24 cellular contexts compared by ENCODE assay signal in the genomic region with DNA sequence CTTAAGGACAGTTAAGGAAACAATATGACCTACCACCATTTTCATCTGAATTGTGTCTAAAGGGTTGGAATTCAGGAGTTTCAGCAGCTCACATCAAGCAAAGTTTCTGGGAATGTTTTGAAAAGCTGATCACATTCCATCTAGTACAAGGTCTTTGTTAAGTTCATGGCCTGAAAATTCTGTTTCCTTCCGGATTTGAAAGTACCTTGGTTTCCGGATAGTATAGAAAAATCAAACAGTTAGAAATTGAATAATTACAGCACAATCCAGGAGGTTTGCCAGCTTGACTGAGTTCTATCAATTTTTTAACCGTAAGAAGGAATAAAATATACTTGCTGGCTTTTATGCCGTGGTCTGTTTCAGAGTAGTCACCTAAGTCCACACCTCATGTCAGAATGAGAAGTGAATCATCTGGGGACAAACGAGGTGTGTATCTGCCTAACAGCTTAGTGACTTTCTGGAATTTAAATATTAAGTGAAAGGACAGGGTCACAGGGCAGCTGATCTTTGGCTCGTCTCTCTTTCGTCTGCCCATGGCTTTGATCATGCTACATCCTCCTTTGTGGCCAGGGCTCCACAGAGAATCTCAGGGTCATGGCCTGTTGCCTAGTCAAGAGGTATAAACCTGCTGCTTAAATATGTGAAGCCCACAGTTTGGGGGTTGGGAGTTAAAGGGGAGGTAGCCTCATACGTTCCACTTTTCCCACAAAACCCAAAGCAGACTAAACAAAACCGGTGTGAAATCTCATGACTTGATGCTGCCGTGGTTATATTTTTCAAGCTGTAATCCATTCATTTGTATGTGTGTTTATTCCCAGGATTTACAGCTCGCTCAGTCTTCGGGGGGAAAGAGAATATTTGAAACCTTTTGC.
DNase-seq lines count a peak whose midpoint lies in the region; ATAC-seq, FAIRE-seq and TF ChIP-seq lines count a peak whose summit lies in the region.
"Had no signal": no experiment of that assay in that cellular context is flagged by ENCODE, and none has a peak within 500 bp of the region (broad histone marks: within the 10 kb centered on the region; RNA-seq: fewer than 3 reads in every experiment).

No MANE protein-coding gene starts in this region.

- in situ Hi-C loops in GM12878 (cut with MboI), result no loop called here

- no peak overlapping the region for H2AFZ ChIP-seq in GM12878 (ENCODE audit: control insufficient read depth, low read depth, low read length)

- DNase-seq in cardiac muscle cell (ENCODE audit: low read depth in 1 of 2, low spot score in 1 of 2) (no peak), Right ventricle myocardium superior (no peak), GM12878 (ENCODE audit: low read depth, low spot score) (no peak), kidney tubule cell (ENCODE audit: low spot score) (peak; percentile 66), NCI-H1436 treated with DMSO at 0.1 percent for 48 hours (lab: John Stamatoyannopoulos, UW) (no peak), foreskin melanocyte (no peak)
- no peak for DNase-seq in activated naive CD8-positive, alpha-beta T cell treated with anti-CD3 and anti-CD28 coated beads, Interleukin-2, amount 50 U/mL, for 24 hours
- DNase-seq: activated CD4-positive, alpha-beta T cell treated with anti-CD3 and anti-CD28 coated beads for 1 hour; activated effector memory CD4-positive, alpha-beta T cell treated with Interleukin-2 at 50 U/mL for 16 hours; amygdala; glutamatergic neuron; immature natural killer cell; lower lobe of right lung; naive thymus-derived CD8-positive, alpha-beta T cell; NCI-H1417 treated with DMSO at 0.1 percent for 48 hours; NCI-H226; stimulated activated naive B cell treated with anti-CD40 and anti-IgM and Interleukin-4, amounts not matched to agents 10 μg/mL and 1 μg/mL and 100 μg/mL, for 72 hours; transverse colon had no signal

- H3K27me3 Mint-ChIP-seq in activated naive CD8-positive, alpha-beta T cell treated with anti-CD3 and anti-CD28 coated beads, Interleukin-2, amount 50 U/mL, for 24 hours, result peaks cover 12% of the 10 kb centered on the region

- RAD21 ChIA-PET in GM12878 (lab: Charles Lee; ENCODE audit: unreplicated experiment), result interaction anchor here (1.1 to 1.6 kb wide), 3 partner anchors 21 to 61 kb away, joined by 3 to 5 read pairs (median 4); no protein-coding TSS in a partner anchor

- H3K27ac ChIP-seq in cardiac muscle cell (peak overlapping the region; percentile 15), GM12878 (ENCODE audit: control insufficient read depth, insufficient read depth) (no peak overlapping the region)
- H3K27ac ChIP-seq: lower lobe of right lung, transverse colon had no signal

- FAIRE-seq in GM12878 (lab: Jason Lieb, UNC), result no peak
- FAIRE-seq: colon, GM18507, HTR-8/SVneo had no signal

- H3K4me2 ChIP-seq in GM12878 (ENCODE audit: control insufficient read depth, insufficient read depth), result no peak overlapping the region

- H3K9me3 Mint-ChIP-seq in activated naive CD8-positive, alpha-beta T cell treated with anti-CD3 and anti-CD28 coated beads, Interleukin-2, amount 50 U/mL, for 24 hours, result no peaks in the 10 kb centered on the region
- H3K9me3 Mint-ChIP-seq: immature natural killer cell; naive thymus-derived CD8-positive, alpha-beta T cell; stimulated activated naive B cell treated with anti-CD40 and anti-IgM and Interleukin-4, amounts not matched to agents 10 μg/mL and 1 μg/mL and 100 μg/mL, for 72 hours; T-helper 2 cell treated with Interferon-gamma antibody and Interleukin-4, amounts not matched to agents 5 μg/mL and 100 μg/mL, for 36 hours had no signal

- no peak overlapping the region for H3K27ac Mint-ChIP-seq in activated naive CD8-positive, alpha-beta T cell treated with anti-CD3 and anti-CD28 coated beads, Interleukin-2, amount 50 U/mL, for 24 hours
- H3K27ac Mint-ChIP-seq: naive thymus-derived CD8-positive, alpha-beta T cell; stimulated activated naive B cell treated with anti-CD40 and anti-IgM and Interleukin-4, amounts not matched to agents 10 μg/mL and 1 μg/mL and 100 μg/mL, for 72 hours; T-helper 2 cell treated with Interferon-gamma antibody and Interleukin-4, amounts not matched to agents 5 μg/mL and 100 μg/mL, for 36 hours had no signal

- POLR2A ChIA-PET in GM12878 (lab: Charles Lee), result interaction anchor here (1.2 kb wide), 1 partner anchor 14 kb away, joined by 3 read pairs; no protein-coding TSS in a partner anchor

- no peak overlapping the region for H3K4me3 Mint-ChIP-seq in activated naive CD8-positive, alpha-beta T cell treated with anti-CD3 and anti-CD28 coated beads, Interleukin-2, amount 50 U/mL, for 24 hours
- H3K4me3 Mint-ChIP-seq: immature natural killer cell; naive thymus-derived CD8-positive, alpha-beta T cell; stimulated activated naive B cell treated with anti-CD40 and anti-IgM and Interleukin-4, amounts not matched to agents 10 μg/mL and 1 μg/mL and 100 μg/mL, for 72 hours; T-helper 2 cell treated with Interferon-gamma antibody and Interleukin-4, amounts not matched to agents 5 μg/mL and 100 μg/mL, for 36 hours had no signal

- peaks cover 9% of the 10 kb centered on the region for H3K4me1 ChIP-seq in cardiac muscle cell (ENCODE audit: low read depth)
- no peaks in the 10 kb centered on the region for H3K4me1 ChIP-seq in GM12878 (ENCODE audit: control insufficient read depth, insufficient read depth, low read length)
- H3K4me1 ChIP-seq: lower lobe of right lung had no signal

- no peaks in the 10 kb centered on the region for H3K9me3 ChIP-seq in cardiac muscle cell (ENCODE audit: low read depth)
- no peaks in the 10 kb centered on the region; the same call in 2 of the 3 replicates for H3K9me3 ChIP-seq in GM12878 (replicated peaks; ENCODE audit: control insufficient read depth, insufficient read depth, low read length)
- H3K9me3 ChIP-seq: lower lobe of right lung, transverse colon had no signal

- no peaks in the 10 kb centered on the region for H3K36me3 Mint-ChIP-seq in activated naive CD8-positive, alpha-beta T cell treated with anti-CD3 and anti-CD28 coated beads, Interleukin-2, amount 50 U/mL, for 24 hours (ENCODE audit: low read depth)
- H3K36me3 Mint-ChIP-seq: immature natural killer cell; naive thymus-derived CD8-positive, alpha-beta T cell; stimulated activated naive B cell treated with anti-CD40 and anti-IgM and Interleukin-4, amounts not matched to agents 10 μg/mL and 1 μg/mL and 100 μg/mL, for 72 hours had no signal

- no peaks in the 10 kb centered on the region for H3K4me1 Mint-ChIP-seq in activated naive CD8-positive, alpha-beta T cell treated with anti-CD3 and anti-CD28 coated beads, Interleukin-2, amount 50 U/mL, for 24 hours

- no peaks in the 10 kb centered on the region for H3K79me2 ChIP-seq in GM12878 (ENCODE audit: control insufficient read depth, insufficient read depth, low read length)

- H3K4me3 ChIP-seq in cardiac muscle cell (no peak overlapping the region), GM12878 (no peak overlapping the region)
- H3K4me3 ChIP-seq: lower lobe of right lung, transverse colon had no signal

- no peaks in the 10 kb centered on the region for H3K27me3 ChIP-seq in cardiac muscle cell
- no peaks in the 10 kb centered on the region for H3K27me3 ChIP-seq in GM12878 (replicated peaks in 1 of 2; ENCODE audit: control insufficient read depth in 2 of 2, insufficient read depth in 2 of 2, low read length in 1 of 2)

- TF ChIP-seq RAD21 in GM12878 (IDR thresholded peaks at IDR 0.05; ENCODE audit: insufficient read depth, low read depth, low read length), result no peak

- 25% methylated on average over 12 of the region's 12 CpGs for WGBS in GM12878 (ENCODE audit: insufficient coverage, insufficient replicate concordance, low lambda C conversion rate, missing lambda C conversion rate)

- ATAC-seq in Right ventricle myocardium superior (ENCODE audit: poor library complexity) (no peak), GM12878 (peak; percentile 70), HG03108 (IDR thresholded peaks at IDR 0.05; ENCODE audit: unreplicated experiment) (no peak)
- no peak for ATAC-seq in activated naive CD8-positive, alpha-beta T cell treated with anti-CD3 and anti-CD28 coated beads, Interleukin-2, amount 50 U/mL, for 24 hours
- ATAC-seq: lower lobe of right lung; naive thymus-derived CD8-positive, alpha-beta T cell; Right ventricle myocardium inferior; stimulated activated naive B cell treated with anti-CD40 and anti-IgM and Interleukin-4, amounts not matched to agents 10 μg/mL and 1 μg/mL and 100 μg/mL, for 72 hours had no signal

- H3K9ac ChIP-seq in GM12878 (ENCODE audit: control insufficient read depth, insufficient read depth, low read length), result no peak overlapping the region

- BruUV-seq in GM12878 (replicated peaks; lab: Mats Ljungman, UMichigan), result no TSS peak

- H3K36me3 ChIP-seq in cardiac muscle cell, result no peaks in the 10 kb centered on the region
- H3K36me3 ChIP-seq in GM12878 (ENCODE audit: control insufficient read depth in 2 of 2, insufficient read depth in 2 of 2, low read length in 1 of 2), result no peaks in the 10 kb centered on the region
- H3K36me3 ChIP-seq: lower lobe of right lung, transverse colon had no signal

- SMC1A ChIA-PET in GM12878 (lab: Charles Lee; ENCODE audit: uncharacterized antibody, unreplicated experiment), result interaction anchor here (0.9 to 1.4 kb wide), 9 partner anchors 10 to 158 kb away, joined by 3 to 4 read pairs (median 3); no protein-coding TSS in a partner anchor

- TF ChIP-seq EP300 in GM12878 (IDR thresholded peaks at IDR 0.05; ENCODE audit: borderline replicate concordance in 1 of 2, control insufficient read depth in 1 of 2, low read depth in 2 of 2, low read length in 2 of 2), result no peak

- H4K20me1 ChIP-seq in GM12878 (ENCODE audit: control insufficient read depth, insufficient read depth), result no peaks in the 10 kb centered on the region

- CTCF ChIA-PET in GM12878 (lab: Yijun Ruan, JAX), result interaction anchor here (0.8 to 1.8 kb wide), 8 partner anchors 9 to 359 kb away, joined by 3 to 6 read pairs (median 4); no protein-coding TSS in a partner anchor

- TF ChIP-seq POLR2A in GM12878 (IDR thresholded peaks at IDR 0.05; ENCODE audit: low read depth, low read length), result no peak

- TF ChIP-seq CTCF in cardiac muscle cell (IDR thresholded peaks at IDR 0.05; ENCODE audit: low read depth, low read length), result no peak
- no peak for TF ChIP-seq CTCF in GM12878 (IDR thresholded peaks at IDR 0.05 in 2 of 3, conservative IDR thresholded peaks at IDR 0.05 in 1 of 3; ENCODE audit: control insufficient read depth in 2 of 3, extremely low read depth in 1 of 3, insufficient read depth in 1 of 3, low read depth in 3 of 3, low read length in 3 of 3)

- intact Hi-C loops in Right ventricle myocardium superior (cut with DNase I) (no loop called here), GM12878 (cut with micrococcal nuclease; ENCODE audit: unreplicated experiment) (no loop called here)

TF ChIP-seq in GM12878, 131 proteins besides CTCF, POLR2A, EP300 and RAD21:
- TF ChIP-seq RBBP5 (conservative IDR thresholded peaks at IDR 0.05), result no peak
- TF ChIP-seq NR2F1 (conservative IDR thresholded peaks at IDR 0.05), result peak; percentile 91
- TF ChIP-seq ZNF384 (IDR thresholded peaks at IDR 0.05; ENCODE audit: borderline replicate concordance, low read depth, low read length), result no peak
- no peak for TF ChIP-seq ASH2L (IDR thresholded peaks at IDR 0.05; ENCODE audit: borderline replicate concordance, low read depth)
- TF ChIP-seq TAF1 (IDR thresholded peaks at IDR 0.05; ENCODE audit: borderline replicate concordance, low read depth, low read length), result no peak
- no peak for TF ChIP-seq SUZ12 (IDR thresholded peaks at IDR 0.05; ENCODE audit: unreplicated experiment)
TF ChIP-seq in GM12878: peak in this region for 1.
